ENCODE assay signal across 8 cellular contexts in the genomic region with DNA sequence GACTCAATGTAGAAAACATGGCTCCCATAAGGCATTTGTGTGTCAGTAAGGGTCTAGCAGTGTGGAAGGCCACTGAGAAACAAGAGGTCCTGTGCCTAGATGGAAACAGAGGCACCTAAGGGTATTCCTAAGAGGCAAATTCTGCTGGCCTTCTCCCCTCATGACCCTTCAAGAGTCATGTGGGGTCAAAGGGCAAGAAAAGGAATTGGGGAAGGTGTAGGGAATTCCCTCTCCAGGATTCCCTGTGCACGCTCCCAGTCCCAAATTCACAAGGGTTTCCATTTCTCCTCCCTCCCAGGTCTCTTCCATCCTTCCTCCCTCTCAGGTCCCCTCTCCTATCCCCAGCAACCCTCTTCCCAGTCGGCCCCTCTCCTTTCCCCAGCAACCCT. TPM values are rescaled to one million over a fixed set of nuclear protein-coding genes. Genes with fewer than 3 reads are reported as not detected.
DNase-seq lines count a peak whose midpoint lies in the region; ATAC-seq and TF ChIP-seq lines count a peak whose summit lies in the region.

No MANE protein-coding gene starts in this region.

- TF ChIP-seq CTCF in WTC11 (IDR thresholded peaks at IDR 0.05) (no peak), glutamatergic neuron (IDR thresholded peaks at IDR 0.05; ENCODE audit: partially characterized antibody, unreplicated experiment) (no peak)

- H3K9me3 ChIP-seq in skeletal muscle satellite cell (replicated peaks; ENCODE audit: low read length) = no peaks in the 10 kb centered on the region

- H3K27me3 ChIP-seq in H7 (ENCODE audit: control insufficient read depth, insufficient read depth, low read length) (no peaks in the 10 kb centered on the region), skeletal muscle satellite cell (ENCODE audit: control insufficient read depth, insufficient read depth, low read length) (no peaks in the 10 kb centered on the region)

- H3K4me3 Mint-ChIP-seq in WTC11 (peak overlapping the region; percentile 82), glutamatergic neuron (ENCODE audit: unreplicated experiment) (peak overlapping the region; percentile 94)

- H3K4me1 ChIP-seq in skeletal muscle satellite cell (ENCODE audit: control insufficient read depth, insufficient read depth, low read length) = peaks cover 32% of the 10 kb centered on the region

- peaks cover 9% of the 10 kb centered on the region for H3K36me3 ChIP-seq in H7 (replicated peaks; ENCODE audit: control insufficient read depth, insufficient read depth, low read length)
- peaks cover 9% of the 10 kb centered on the region for H3K36me3 ChIP-seq in skeletal muscle satellite cell (ENCODE audit: insufficient read depth, low read length)

- POLR2A ChIA-PET in WTC11 (lab: Charles Lee) = no interaction called here

- ATAC-seq in WTC11 (no peak), GM19463 (IDR thresholded peaks at IDR 0.05; ENCODE audit: unreplicated experiment) (no peak), GM21515 (IDR thresholded peaks at IDR 0.05; ENCODE audit: unreplicated experiment) (no peak), HG02678 (IDR thresholded peaks at IDR 0.05; ENCODE audit: unreplicated experiment) (no peak)

- H3K27ac Mint-ChIP-seq in WTC11 (no peak overlapping the region), glutamatergic neuron (ENCODE audit: unreplicated experiment) (peak overlapping the region; percentile 95)

- CTCF ChIA-PET in WTC11 (lab: Charles Lee) = no interaction called here

- H3K4me1 Mint-ChIP-seq in WTC11 (peaks cover 38% of the 10 kb centered on the region), glutamatergic neuron (ENCODE audit: low read depth, unreplicated experiment) (peaks cover 36% of the 10 kb centered on the region)

- no peaks in the 10 kb centered on the region for H3K9me3 Mint-ChIP-seq in WTC11
- H3K9me3 Mint-ChIP-seq in glutamatergic neuron (ENCODE audit: unreplicated experiment) = peaks cover 22% of the 10 kb centered on the region

- peaks cover 21% of the 10 kb centered on the region for H3K36me3 Mint-ChIP-seq in WTC11
- peaks cover 5% of the 10 kb centered on the region for H3K36me3 Mint-ChIP-seq in glutamatergic neuron (ENCODE audit: unreplicated experiment)

- peak overlapping the region; percentile 97 for H3K9ac ChIP-seq in skeletal muscle satellite cell (ENCODE audit: low read depth, low read length)

- H3K27me3 Mint-ChIP-seq in WTC11 (ENCODE audit: low read depth) = no peaks in the 10 kb centered on the region
- peaks cover 22% of the 10 kb centered on the region for H3K27me3 Mint-ChIP-seq in glutamatergic neuron (ENCODE audit: unreplicated experiment)

- peak overlapping the region; percentile 79 for H3K4me3 ChIP-seq in H7 (ENCODE audit: insufficient read depth, low read depth, low read length)
- H3K4me3 ChIP-seq in skeletal muscle satellite cell (ENCODE audit: low read length) = peak overlapping the region; percentile 94

- DNase-seq in H7 = no peak
- no peak for DNase-seq in WTC11 (ENCODE audit: low spot score)
- DNase-seq in glutamatergic neuron = no peak
- DNase-seq in D341Med (ENCODE audit: low spot score) = no peak

- peak overlapping the region; percentile 95 for H3K4me2 ChIP-seq in skeletal muscle satellite cell (ENCODE audit: low read length)

TF ChIP-seq in WTC11, 78 proteins besides CTCF, POLR2A, EP300 and RAD21:
- TF ChIP-seq GRHL2 (CRISPR knock-in tag; IDR thresholded peaks at IDR 0.05; ENCODE audit: insufficient replicate concordance, severe bottlenecking) (no peak), ELF4 (CRISPR knock-in tag; IDR thresholded peaks at IDR 0.05; ENCODE audit: low read depth) (no peak), NFE2L1 (CRISPR knock-in tag; IDR thresholded peaks at IDR 0.05) (no peak), GTF2I (CRISPR knock-in tag; conservative IDR thresholded peaks at IDR 0.05) (no peak), ZBTB21 (CRISPR knock-in tag; IDR thresholded peaks at IDR 0.05; ENCODE audit: borderline replicate concordance) (no peak), MXD4 (CRISPR knock-in tag; IDR thresholded peaks at IDR 0.05; ENCODE audit: borderline replicate concordance) (no peak)
- TF ChIP-seq, protein P1, sequence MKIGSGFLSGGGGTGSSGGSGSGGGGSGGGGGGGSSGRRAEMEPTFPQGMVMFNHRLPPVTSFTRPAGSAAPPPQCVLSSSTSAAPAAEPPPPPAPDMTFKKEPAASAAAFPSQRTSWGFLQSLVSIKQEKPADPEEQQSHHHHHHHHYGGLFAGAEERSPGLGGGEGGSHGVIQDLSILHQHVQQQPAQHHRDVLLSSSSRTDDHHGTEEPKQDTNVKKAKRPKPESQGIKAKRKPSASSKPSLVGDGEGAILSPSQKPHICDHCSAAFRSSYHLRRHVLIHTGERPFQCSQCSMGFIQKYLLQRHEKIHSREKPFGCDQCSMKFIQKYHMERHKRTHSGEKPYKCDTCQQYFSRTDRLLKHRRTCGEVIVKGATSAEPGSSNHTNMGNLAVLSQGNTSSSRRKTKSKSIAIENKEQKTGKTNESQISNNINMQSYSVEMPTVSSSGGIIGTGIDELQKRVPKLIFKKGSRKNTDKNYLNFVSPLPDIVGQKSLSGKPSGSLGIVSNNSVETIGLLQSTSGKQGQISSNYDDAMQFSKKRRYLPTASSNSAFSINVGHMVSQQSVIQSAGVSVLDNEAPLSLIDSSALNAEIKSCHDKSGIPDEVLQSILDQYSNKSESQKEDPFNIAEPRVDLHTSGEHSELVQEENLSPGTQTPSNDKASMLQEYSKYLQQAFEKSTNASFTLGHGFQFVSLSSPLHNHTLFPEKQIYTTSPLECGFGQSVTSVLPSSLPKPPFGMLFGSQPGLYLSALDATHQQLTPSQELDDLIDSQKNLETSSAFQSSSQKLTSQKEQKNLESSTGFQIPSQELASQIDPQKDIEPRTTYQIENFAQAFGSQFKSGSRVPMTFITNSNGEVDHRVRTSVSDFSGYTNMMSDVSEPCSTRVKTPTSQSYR (CRISPR knock-in tag; IDR thresholded peaks at IDR 0.05) = no peak
- TF ChIP-seq, protein P2, sequence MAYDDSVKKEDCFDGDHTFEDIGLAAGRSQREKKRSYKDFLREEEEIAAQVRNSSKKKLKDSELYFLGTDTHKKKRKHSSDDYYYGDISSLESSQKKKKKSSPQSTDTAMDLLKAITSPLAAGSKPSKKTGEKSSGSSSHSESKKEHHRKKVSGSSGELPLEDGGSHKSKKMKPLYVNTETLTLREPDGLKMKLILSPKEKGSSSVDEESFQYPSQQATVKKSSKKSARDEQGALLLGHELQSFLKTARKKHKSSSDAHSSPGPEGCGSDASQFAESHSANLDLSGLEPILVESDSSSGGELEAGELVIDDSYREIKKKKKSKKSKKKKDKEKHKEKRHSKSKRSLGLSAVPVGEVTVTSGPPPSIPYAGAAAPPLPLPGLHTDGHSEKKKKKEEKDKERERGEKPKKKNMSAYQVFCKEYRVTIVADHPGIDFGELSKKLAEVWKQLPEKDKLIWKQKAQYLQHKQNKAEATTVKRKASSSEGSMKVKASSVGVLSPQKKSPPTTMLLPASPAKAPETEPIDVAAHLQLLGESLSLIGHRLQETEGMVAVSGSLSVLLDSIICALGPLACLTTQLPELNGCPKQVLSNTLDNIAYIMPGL (CRISPR knock-in tag; IDR thresholded peaks at IDR 0.05) = no peak

RNA-seq across cellular contexts. Expression of a gene that starts 0.6 kb away (rescaled TPM):
- 99.3 and 113 TPM in 2 replicates for total RNA-seq in H7 (2014; rRNA removed; shearing (Covaris generic))
- total RNA-seq in WTC11 (2021) (84.5 to 88.9 TPM (median 87.5 TPM) in 3 replicates), glutamatergic neuron (ENCODE audit: unreplicated experiment) (136 TPM)
- total RNA-seq in skeletal muscle satellite cell (2012; rRNA removed) = 19.0 and 31.2 TPM in 2 replicates

RNA-seq across cellular contexts. Expression of a gene that starts 2.9 kb away (rescaled TPM):
- 94.6 and 99.0 TPM in 2 replicates for total RNA-seq in H7 (2014; rRNA removed; shearing (Covaris generic))
- total RNA-seq in WTC11 (2021) (108 to 114 TPM (median 111 TPM) in 3 replicates), glutamatergic neuron (ENCODE audit: unreplicated experiment) (103 TPM)
- total RNA-seq in skeletal muscle satellite cell (2012; rRNA removed) = 16.0 and 22.9 TPM in 2 replicates

RNA-seq across cellular contexts. Expression of a gene that starts 8.7 kb away (rescaled TPM):
- 2.2 and 2.8 TPM in 2 replicates for total RNA-seq in H7 (2014; rRNA removed; shearing (Covaris generic))
- total RNA-seq in WTC11 (2021) (17.7 to 20.0 TPM (median 18.1 TPM) in 3 replicates), glutamatergic neuron (ENCODE audit: unreplicated experiment) (13.2 TPM)
- total RNA-seq in skeletal muscle satellite cell (2012; rRNA removed) = under 0.01 and 0.25 TPM in 2 replicates

RNA-seq across cellular contexts. Expression of a gene that starts 10.9 kb away (rescaled TPM):
- total RNA-seq in H7 (2014; rRNA removed; shearing (Covaris generic)) = 4.3 and 5.9 TPM in 2 replicates
- total RNA-seq in WTC11 (2021) = 15.7 to 17.5 TPM (median 17.4 TPM) in 3 replicates
- total RNA-seq in glutamatergic neuron (ENCODE audit: unreplicated experiment) = 23.0 TPM
- 2.5 TPM in 1 of 2 replicates, not detected in the other for total RNA-seq in skeletal muscle satellite cell (2012; rRNA removed)

RNA-seq across cellular contexts. Expression of a gene that starts 14.7 kb away (rescaled TPM):
- total RNA-seq in H7 (2014; rRNA removed; shearing (Covaris generic)) = 64.2 and 67.7 TPM in 2 replicates
- 130 to 165 TPM (median 150 TPM) in 3 replicates for total RNA-seq in WTC11 (2021)
- 105 TPM for total RNA-seq in glutamatergic neuron (ENCODE audit: unreplicated experiment)
- total RNA-seq in skeletal muscle satellite cell (2012; rRNA removed) = 17.3 and 19.5 TPM in 2 replicates
